In genomic region chr2:200765139-200765951, GRCh38 we compare ENCODE assay signal across 9 cellular contexts. TPM values are rescaled to one million over a fixed set of nuclear protein-coding genes. Genes with fewer than 3 reads are reported as not detected.
DNase-seq lines count a peak whose midpoint lies in the region; TF ChIP-seq lines count a peak whose summit lies in the region.
"Had no signal": no experiment of that assay in that cellular context is flagged by ENCODE, and none has a peak within 500 bp of the region (broad histone marks: within the 10 kb centered on the region; RNA-seq: fewer than 3 reads in every experiment).

No MANE protein-coding gene starts in this region.

- DNase-seq in stimulated activated naive CD4-positive, alpha-beta T cell treated with Interleukin-2 at 50 U/mL for 16 hours (lab: John Stamatoyannopoulos, UW) = peak; percentile 21
- DNase-seq in stimulated activated naive CD4-positive, alpha-beta T cell (lab: John Stamatoyannopoulos, UW) = no peak
- peak; percentile 75 for DNase-seq in activated CD4-positive, alpha-beta memory T cell treated with anti-CD3 and anti-CD28 coated beads for 36 hours
- DNase-seq in foreskin fibroblast = peak; percentile 93 to 94
- peak; percentile 19 to 78 for DNase-seq in stimulated activated CD8-positive, alpha-beta memory T cell treated with anti-CD3 and anti-CD28 coated beads, Interleukin-7, amount 100 ng/mL, for 48 hours (ENCODE audit: extremely low read depth in 1 of 2, low read depth in 1 of 2)
- no peak for DNase-seq in central memory CD4-positive, alpha-beta T cell
- DNase-seq in GM20000 (ENCODE audit: low spot score) = no peak
- DNase-seq in hypothalamus (lab: John Stamatoyannopoulos, UW) = no peak

- TF ChIP-seq CTCF in foreskin fibroblast (IDR thresholded peaks at IDR 0.05; ENCODE audit: low read depth, low read length) (no peak), GM20000 (IDR thresholded peaks at IDR 0.05; ENCODE audit: extremely low read depth, missing control alignments) (no peak)

- H3K4me3 Mint-ChIP-seq in activated CD4-positive, alpha-beta memory T cell treated with anti-CD3 and anti-CD28 coated beads for 36 hours = peak overlapping the region; percentile 42
- H3K4me3 Mint-ChIP-seq: activated naive CD4-positive, alpha-beta T cell treated with anti-CD3 and anti-CD28 coated beads, Interleukin-2, amount 50 U/mL, for 24 hours had no signal

- H3K9me3 Mint-ChIP-seq in activated CD4-positive, alpha-beta memory T cell treated with anti-CD3 and anti-CD28 coated beads for 36 hours = no peaks in the 10 kb centered on the region
- H3K9me3 Mint-ChIP-seq: activated naive CD4-positive, alpha-beta T cell treated with anti-CD3 and anti-CD28 coated beads, Interleukin-2, amount 50 U/mL, for 24 hours had no signal

- intact Hi-C loops in activated CD4-positive, alpha-beta memory T cell treated with anti-CD3 and anti-CD28 coated beads for 36 hours (cut with micrococcal nuclease) = loop anchor here (1.0 to 2.0 kb wide), 7 partner anchors 22 to 124 kb away; partner anchors contain the start of genes NIF3L1 and PPIL3

- POLR2A ChIA-PET in activated CD4-positive, alpha-beta memory T cell treated with anti-CD3 and anti-CD28 coated beads for 36 hours (lab: Charles Lee) = interaction anchor here (0.6 to 2.6 kb wide), 11 partner anchors 14 to 240 kb away, joined by 3 to 17 read pairs (median 3); partner anchors contain the start of genes NIF3L1 and SGO2

- peaks cover 32% of the 10 kb centered on the region for H3K4me1 Mint-ChIP-seq in activated CD4-positive, alpha-beta memory T cell treated with anti-CD3 and anti-CD28 coated beads for 36 hours (ENCODE audit: low read depth)

- CTCF ChIA-PET in activated CD4-positive, alpha-beta memory T cell treated with anti-CD3 and anti-CD28 coated beads for 36 hours (lab: Charles Lee) = interaction anchor here (0.6 to 2.4 kb wide), 6 partner anchors 30 to 1060 kb away, joined by 3 to 23 read pairs (median 6); partner anchors contain the start of genes BZW1 and CLK1

- no peak overlapping the region for H3K4me3 ChIP-seq in foreskin fibroblast (ENCODE audit: low read depth in 1 of 2, low read length in 2 of 2)

- H3K27me3 Mint-ChIP-seq in activated CD4-positive, alpha-beta memory T cell treated with anti-CD3 and anti-CD28 coated beads for 36 hours = no peaks in the 10 kb centered on the region
- H3K27me3 Mint-ChIP-seq: activated naive CD4-positive, alpha-beta T cell treated with anti-CD3 and anti-CD28 coated beads, Interleukin-2, amount 50 U/mL, for 24 hours had no signal

- H3K36me3 Mint-ChIP-seq in activated CD4-positive, alpha-beta memory T cell treated with anti-CD3 and anti-CD28 coated beads for 36 hours = no peaks in the 10 kb centered on the region
- H3K36me3 Mint-ChIP-seq: activated naive CD4-positive, alpha-beta T cell treated with anti-CD3 and anti-CD28 coated beads, Interleukin-2, amount 50 U/mL, for 24 hours had no signal

- H3K27ac Mint-ChIP-seq in activated CD4-positive, alpha-beta memory T cell treated with anti-CD3 and anti-CD28 coated beads for 36 hours = peak overlapping the region; percentile 96

RNA-seq across cellular contexts. Expression of gene BZW1, which starts 46.4 kb away (rescaled TPM):
- total RNA-seq in activated CD4-positive, alpha-beta memory T cell treated with anti-CD3 and anti-CD28 coated beads for 36 hours = 100 to 1,000 TPM; 416 to 423 TPM

Comparison
In these comparisons a context has a peak if more than half of its experiments do, and no peak if none do; other contexts are left out.
1. DNase-seq: peak in stimulated activated naive CD4-positive, alpha-beta T cell treated with Interleukin-2 at 50 U/mL for 16 hours (single experiment), activated CD4-positive, alpha-beta memory T cell treated with anti-CD3 and anti-CD28 coated beads for 36 hours (single experiment), foreskin fibroblast (2 of 2) and stimulated activated CD8-positive, alpha-beta memory T cell treated with anti-CD3 and anti-CD28 coated beads, Interleukin-7, amount 100 ng/mL, for 48 hours (2 of 2); none in stimulated activated naive CD4-positive, alpha-beta T cell (0 of 6), central memory CD4-positive, alpha-beta T cell (single experiment), GM20000 (single experiment) and hypothalamus (0 of 51).